Comparison of ENCODE assay signal across 18 cellular contexts in genomic region chr11:83779876-83780275, GRCh38.
DNase-seq lines count a peak whose midpoint lies in the region; FAIRE-seq and TF ChIP-seq lines count a peak whose summit lies in the region.
"Had no signal": no experiment of that assay in that cellular context is flagged by ENCODE, and none has a peak within 500 bp of the region (broad histone marks: within the 10 kb centered on the region; RNA-seq: fewer than 3 reads in every experiment).

No MANE protein-coding gene starts in this region.

- H3K27me3 ChIP-seq in adipocyte (replicated peaks; ENCODE audit: control insufficient read depth, insufficient read depth, low read length) (no peaks in the 10 kb centered on the region), Karpas-422 (ENCODE audit: low read length) (no peaks in the 10 kb centered on the region)
- H3K27me3 ChIP-seq: BLaER1 treated with 17β-estradiol and CSF1 and Interleukin-3, amounts not matched to agents 10 nM and 100 nM had no signal

- intact Hi-C loops in kidney (cut with DNase I): no loop called here

- no peak overlapping the region for H3K4me3 ChIP-seq in adipocyte (ENCODE audit: low read length)
- H3K4me3 ChIP-seq in fibroblast of villous mesenchyme (ENCODE audit: low read depth, low read length): no peak overlapping the region
- H3K4me3 ChIP-seq in Karpas-422 (ENCODE audit: low read length): no peak overlapping the region
- no peak overlapping the region for H3K4me3 ChIP-seq in kidney (ENCODE audit: low read length in 2 of 2)
- H3K4me3 ChIP-seq: A549; BLaER1 treated with 17β-estradiol and CSF1 and Interleukin-3, amounts not matched to agents 10 nM and 100 nM had no signal

- H3K27ac ChIP-seq in Karpas-422 (ENCODE audit: low read length) (no peak overlapping the region), kidney (ENCODE audit: low read depth in 2 of 2, low read length in 2 of 2) (no peak overlapping the region)
- H3K27ac ChIP-seq: 22Rv1; A549; BLaER1 treated with 17β-estradiol and CSF1 and Interleukin-3, amounts not matched to agents 10 nM and 100 nM had no signal

- no peaks in the 10 kb centered on the region for H4K20me1 ChIP-seq in Karpas-422 (ENCODE audit: insufficient read depth, low read depth, low read length)
- H4K20me1 ChIP-seq: BLaER1 treated with 17β-estradiol and CSF1 and Interleukin-3, amounts not matched to agents 10 nM and 100 nM had no signal

- H3K9me2 ChIP-seq in Karpas-422 (replicated peaks; ENCODE audit: insufficient read depth, low read length): no peaks in the 10 kb centered on the region

- no peak for FAIRE-seq in kidney (lab: Jason Lieb, UNC)
- FAIRE-seq: A549, HTR-8/SVneo had no signal

- no peak overlapping the region for H3K4me2 ChIP-seq in Karpas-422 (ENCODE audit: low read depth, low read length, poor library complexity, severe bottlenecking)
- H3K4me2 ChIP-seq: A549; BLaER1 treated with 17β-estradiol and CSF1 and Interleukin-3, amounts not matched to agents 10 nM and 100 nM had no signal

- DNase-seq in DMS 273 (lab: John Stamatoyannopoulos, UW; ENCODE audit: unreplicated experiment) (peak; percentile 6), DMS 273 treated with DMSO at 0.1 percent for 48 hours (lab: John Stamatoyannopoulos, UW) (no peak), adipocyte (ENCODE audit: low read depth) (peak; percentile 0), fibroblast of villous mesenchyme (ENCODE audit: low read depth) (peak; percentile 3), COR-L47 (lab: John Stamatoyannopoulos, UW) (no peak), Karpas-422 (no peak), kidney (no peak)
- DNase-seq: CD8-positive, alpha-beta T cell; DMS153; DMS79; GDM1; GOT3; H7; IMR-90 had no signal

- TF ChIP-seq CTCF in fibroblast of villous mesenchyme (IDR thresholded peaks at IDR 0.05; ENCODE audit: insufficient read depth, low read depth, low read length) (no peak), kidney (IDR thresholded peaks at IDR 0.05; ENCODE audit: borderline replicate concordance, extremely low read depth, insufficient read depth) (no peak)

- no peaks in the 10 kb centered on the region for H3K9me3 ChIP-seq in adipocyte (ENCODE audit: control insufficient read depth, low read length)
- no peaks in the 10 kb centered on the region for H3K9me3 ChIP-seq in Karpas-422 (ENCODE audit: low read length)
- H3K9me3 ChIP-seq in kidney (ENCODE audit: control insufficient read depth in 1 of 2, low read length in 2 of 2): no peaks in the 10 kb centered on the region
- H3K9me3 ChIP-seq: A549; BLaER1 treated with 17β-estradiol and CSF1 and Interleukin-3, amounts not matched to agents 10 nM and 100 nM had no signal

- H3K4me1 ChIP-seq in adipocyte (ENCODE audit: control insufficient read depth, insufficient read depth, low read length) (peaks cover 9% of the 10 kb centered on the region), Karpas-422 (ENCODE audit: low read length) (no peaks in the 10 kb centered on the region), kidney (ENCODE audit: control insufficient read depth in 1 of 2, insufficient read depth in 1 of 2, low read depth in 1 of 2, low read length in 2 of 2) (no peaks in the 10 kb centered on the region)
- H3K4me1 ChIP-seq: A549; BLaER1 treated with 17β-estradiol and CSF1 and Interleukin-3, amounts not matched to agents 10 nM and 100 nM had no signal

- no peak overlapping the region for H2AFZ ChIP-seq in Karpas-422 (ENCODE audit: low read length)

- no peaks in the 10 kb centered on the region for H3K36me3 ChIP-seq in adipocyte (ENCODE audit: control insufficient read depth, insufficient read depth, low read length, severe bottlenecking)
- no peaks in the 10 kb centered on the region for H3K36me3 ChIP-seq in Karpas-422 (ENCODE audit: insufficient read depth, low read length)
- no peaks in the 10 kb centered on the region for H3K36me3 ChIP-seq in kidney (ENCODE audit: control insufficient read depth in 1 of 2, insufficient read depth in 2 of 2, low read length in 2 of 2)
- H3K36me3 ChIP-seq: BLaER1 treated with 17β-estradiol and CSF1 and Interleukin-3, amounts not matched to agents 10 nM and 100 nM had no signal

- no peaks in the 10 kb centered on the region for H3K79me2 ChIP-seq in Karpas-422 (ENCODE audit: low read length)

- H3K9ac ChIP-seq in adipocyte (ENCODE audit: low read length): no peak overlapping the region
- no peak overlapping the region for H3K9ac ChIP-seq in Karpas-422 (ENCODE audit: low read length)
- no peak overlapping the region for H3K9ac ChIP-seq in kidney (ENCODE audit: low read length in 2 of 2)
- H3K9ac ChIP-seq: BLaER1 treated with 17β-estradiol and CSF1 and Interleukin-3, amounts not matched to agents 10 nM and 100 nM had no signal

Comparison
In these comparisons a context has a peak if more than half of its experiments do, and no peak if none do; other contexts are left out.
1. DNase-seq: peak in DMS 273 (single experiment), adipocyte (single experiment) and fibroblast of villous mesenchyme (single experiment); none in DMS 273 treated with DMSO at 0.1 percent for 48 hours (single experiment), COR-L47 (single experiment), Karpas-422 (single experiment) and kidney (single experiment).